1 cellular context compared by ENCODE assay signal in the genomic region with DNA sequence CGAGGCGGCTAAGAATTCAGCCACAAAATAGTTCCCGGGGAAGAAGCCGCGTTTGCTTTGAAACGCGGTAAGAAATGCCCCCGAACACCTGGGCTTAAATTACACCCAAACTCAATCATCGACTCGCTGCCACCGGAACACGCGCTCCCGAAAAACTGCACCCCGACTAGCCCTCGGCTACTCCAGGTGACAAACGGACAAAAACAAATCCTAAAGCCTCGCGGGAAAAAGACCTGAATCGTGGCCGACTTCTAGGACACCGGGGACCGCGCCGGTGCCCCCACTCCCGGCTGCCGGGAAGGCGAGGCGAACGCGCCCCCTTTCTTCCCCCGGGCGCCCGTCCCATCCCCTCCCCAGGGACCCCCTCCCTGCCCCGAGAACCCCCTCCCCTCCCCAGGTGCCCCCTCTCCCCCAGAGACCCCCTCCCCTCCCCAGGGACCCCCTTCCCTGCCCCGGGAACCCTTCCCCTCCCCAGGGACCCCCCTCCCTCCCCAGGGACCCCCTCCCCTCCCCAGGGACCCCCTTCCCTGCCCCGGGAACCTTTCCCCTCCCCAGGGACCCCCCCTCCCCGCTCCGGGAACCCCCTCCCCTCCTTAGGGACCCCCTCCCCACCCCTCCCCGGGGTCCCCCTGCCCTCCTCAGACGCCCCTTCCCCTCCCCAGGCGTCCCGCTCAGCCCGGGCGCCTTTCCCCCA.
TF ChIP-seq lines count a peak whose summit lies in the region.

No MANE protein-coding gene starts in this region.

TF ChIP-seq in WTC11, 78 proteins besides CTCF, POLR2A, EP300 and RAD21 (continued from another document):
- TF ChIP-seq, protein P1, sequence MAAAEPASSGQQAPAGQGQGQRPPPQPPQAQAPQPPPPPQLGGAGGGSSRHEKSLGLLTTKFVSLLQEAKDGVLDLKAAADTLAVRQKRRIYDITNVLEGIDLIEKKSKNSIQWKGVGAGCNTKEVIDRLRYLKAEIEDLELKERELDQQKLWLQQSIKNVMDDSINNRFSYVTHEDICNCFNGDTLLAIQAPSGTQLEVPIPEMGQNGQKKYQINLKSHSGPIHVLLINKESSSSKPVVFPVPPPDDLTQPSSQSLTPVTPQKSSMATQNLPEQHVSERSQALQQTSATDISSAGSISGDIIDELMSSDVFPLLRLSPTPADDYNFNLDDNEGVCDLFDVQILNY (CRISPR knock-in tag; IDR thresholded peaks at IDR 0.05) = no peak
